ENCODE assay signal across 9 cellular contexts in genomic region chr12:6377667-6377994, GRCh38. TPM values are rescaled to one million over a fixed set of nuclear protein-coding genes. Genes with fewer than 3 reads are reported as not detected.
DNase-seq lines count a peak whose midpoint lies in the region; ATAC-seq, FAIRE-seq and TF ChIP-seq lines count a peak whose summit lies in the region.
"Had no signal": no experiment of that assay in that cellular context is flagged by ENCODE, and none has a peak within 500 bp of the region (broad histone marks: within the 10 kb centered on the region; RNA-seq: fewer than 3 reads in every experiment).

No MANE protein-coding gene starts in this region.

- H3K4me1 ChIP-seq in HEK293 (ENCODE audit: control insufficient read depth, insufficient read depth, low read length) (peaks cover 8% of the 10 kb centered on the region), ascending aorta (peaks cover 0 to 23% of the 10 kb centered on the region in 2 donors)

- intact Hi-C loops in ascending aorta (cut with DNase I), result no loop called here

- POLR2A ChIA-PET in HEK293 (lab: Yijun Ruan, JAX), result interaction anchor here (0.9 kb wide), 1 partner anchor 156 kb away, joined by 3 read pairs; the partner anchor contains the start of gene GAPDH

- no peak for ATAC-seq in GM19397 (IDR thresholded peaks at IDR 0.05; ENCODE audit: unreplicated experiment)

- no peaks in the 10 kb centered on the region for H3K9me3 ChIP-seq in HEK293 (ENCODE audit: control insufficient read depth, insufficient read depth, low read depth, low read length)
- no peaks in the 10 kb centered on the region for H3K9me3 ChIP-seq in ascending aorta

- CTCF ChIA-PET in HEK293 (lab: Yijun Ruan, JAX), result interaction anchor here (0.6 kb wide), 1 partner anchor 10 kb away, joined by 4 read pairs; no protein-coding TSS in a partner anchor

- no peak for DNase-seq in ascending aorta (ENCODE audit: low spot score in 2 of 2)
- peak; percentile 52 for DNase-seq in kidney tubule cell (ENCODE audit: low spot score)
- no peak for DNase-seq in stimulated activated CD4-positive, alpha-beta T cell treated with anti-CD3 and anti-CD28 coated beads, Interleukin-2, amount 100 ng/mL, for 48 hours
- DNase-seq in activated T-cell treated with anti-CD3 and anti-CD28 coated beads, Interleukin-2, amount 50 U/mL, for 1 hour, result no peak
- no peak for DNase-seq in GM12891 (ENCODE audit: insufficient read length, low spot score)
- DNase-seq: NCI-H146 had no signal

- no peak for FAIRE-seq in GM12891 (lab: Jason Lieb, UNC)

- no peak for TF ChIP-seq POLR2A in GM12891 (IDR thresholded peaks at IDR 0.05; ENCODE audit: low read depth, low read length)

- H3K36me3 ChIP-seq in HEK293 (ENCODE audit: control insufficient read depth in 2 of 2, insufficient read depth in 1 of 2, low read length in 2 of 2) (no peaks in the 10 kb centered on the region), ascending aorta (no peaks in the 10 kb centered on the region)

- no peaks in the 10 kb centered on the region for H3K27me3 ChIP-seq in ascending aorta

- no peak overlapping the region for H3K4me3 ChIP-seq in HEK293 (ENCODE audit: low read depth, low read length)
- H3K4me3 ChIP-seq in ascending aorta, result no peak overlapping the region
- H3K4me3 ChIP-seq in skin epidermis, result no peak overlapping the region

- no peak for TF ChIP-seq CTCF in HEK293 (tag by site-specific recombination; IDR thresholded peaks at IDR 0.05)
- TF ChIP-seq CTCF in ascending aorta (IDR thresholded peaks at IDR 0.05), result no peak

- peak overlapping the region; percentile 69; the same call in 1 of the 2 replicates for H3K27ac ChIP-seq in HEK293 (ENCODE audit: extremely low read depth, low read depth, low read length)
- peak overlapping the region; percentile 45 to 53 for H3K27ac ChIP-seq in ascending aorta
- H3K27ac ChIP-seq in skin epidermis, result peak overlapping the region in 17 of 21 experiments; percentile 47 to 92 (median 78)

TF ChIP-seq in HEK293, 187 proteins besides CTCF, POLR2A, EP300 and RAD21 (continues in another document):
- TF ChIP-seq ZNF843 (tag by site-specific recombination; IDR thresholded peaks at IDR 0.05), result no peak
- no peak for TF ChIP-seq ZNF10 (tag by site-specific recombination; IDR thresholded peaks at IDR 0.05)
- TF ChIP-seq BCL11A (tag by site-specific recombination; IDR thresholded peaks at IDR 0.05; ENCODE audit: low read depth), result no peak
- no peak for TF ChIP-seq ZFP69B (tag by site-specific recombination; IDR thresholded peaks at IDR 0.05)
- no peak for TF ChIP-seq RBAK (tag by site-specific recombination; IDR thresholded peaks at IDR 0.05)
- TF ChIP-seq ZNF132 (tag by site-specific recombination; IDR thresholded peaks at IDR 0.05; ENCODE audit: borderline replicate concordance), result no peak
- no peak for TF ChIP-seq ZBTB6 (tag by site-specific recombination; IDR thresholded peaks at IDR 0.05)
- no peak for TF ChIP-seq ATF2 (tag by site-specific recombination; IDR thresholded peaks at IDR 0.05; ENCODE audit: low read depth)
- no peak for TF ChIP-seq ZNF610 (tag by site-specific recombination; IDR thresholded peaks at IDR 0.05; ENCODE audit: borderline replicate concordance)
- no peak for TF ChIP-seq ZNF266 (tag by site-specific recombination; IDR thresholded peaks at IDR 0.05; ENCODE audit: low read depth)
- no peak for TF ChIP-seq ZNF677 (tag by site-specific recombination; IDR thresholded peaks at IDR 0.05)
- no peak for TF ChIP-seq ZNF513 (tag by site-specific recombination; IDR thresholded peaks at IDR 0.05)
- TF ChIP-seq ZNF621 (tag by site-specific recombination; IDR thresholded peaks at IDR 0.05), result no peak

TF ChIP-seq in GM12891, 5 proteins besides CTCF, POLR2A, EP300 and RAD21:
- no peak for TF ChIP-seq POU2F2 (IDR thresholded peaks at IDR 0.05; ENCODE audit: low read depth, low read length)
- TF ChIP-seq POLR2AphosphoS5 (IDR thresholded peaks at IDR 0.05; ENCODE audit: low read depth, low read length), result no peak
- no peak for TF ChIP-seq SPI1 (IDR thresholded peaks at IDR 0.05; ENCODE audit: low read depth, low read length)
- no peak for TF ChIP-seq TAF1 (IDR thresholded peaks at IDR 0.05; ENCODE audit: low read depth, low read length)
- no peak for TF ChIP-seq PAX5 (IDR thresholded peaks at IDR 0.05; ENCODE audit: insufficient read depth, low read length, severe bottlenecking)

RNA-seq across cellular contexts. Expression of gene SCNN1A, which starts 2.3 kb away (rescaled TPM):
- total RNA-seq in ascending aorta, result 14.3 TPM
- polyA plus RNA-seq in GM12891 (2012; ENCODE audit: low read depth, missing spikeins), result 0.12 TPM

RNA-seq across cellular contexts. Expression of gene LTBR, which starts 6.3 kb away (rescaled TPM):
- 284 TPM for total RNA-seq in ascending aorta
- polyA plus RNA-seq in GM12891 (2012; ENCODE audit: low read depth, missing spikeins), result 3.5 TPM

RNA-seq across cellular contexts. Expression of gene TNFRSF1A, which starts 35.8 kb away (rescaled TPM):
- 528 TPM for total RNA-seq in ascending aorta
- polyA plus RNA-seq in GM12891 (2012; ENCODE audit: low read depth, missing spikeins), result 8.1 TPM
